In genomic region chr13:74452176-74452575, GRCh38 we compare ENCODE assay signal across 17 cellular contexts.
"Had no signal": no experiment of that assay in that cellular context is flagged by ENCODE, and none has a peak within 500 bp of the region (broad histone marks: within the 10 kb centered on the region; RNA-seq: fewer than 3 reads in every experiment).

No MANE protein-coding gene starts in this region.

- H3K27ac ChIP-seq: cardiac muscle cell, parathyroid adenoma, sigmoid colon, thoracic aorta had no signal

- H3K9me3 Mint-ChIP-seq: activated CD4-positive, alpha-beta T cell treated with anti-CD3 and anti-CD28 coated beads, Interleukin-2, amount 10 ng/mL, durations not matched to agents 7 days and 5 days had no signal

- DNase-seq: activated B cell treated with CpG ODN at 0.5 μM for 24 hours; activated CD4-positive, alpha-beta T cell treated with anti-CD3 and anti-CD28 coated beads, Interleukin-2, amount 10 ng/mL, durations not matched to agents 7 days and 5 days; activated CD8-positive, alpha-beta memory T cell treated with anti-CD3 and anti-CD28 coated beads, Interleukin-2, amount 50 U/mL, for 48 hours; activated gamma-delta T cell; activated naive CD8-positive, alpha-beta T cell treated with anti-CD3 and anti-CD28 coated beads for 36 hours; activated T-cell treated with anti-CD3 and anti-CD28 coated beads, Interleukin-2, amount 50 U/mL, for 72 hours; aorta; islet precursor cell; naive B cell; sigmoid colon; stimulated activated CD4-positive, alpha-beta T cell treated with anti-CD3 and anti-CD28 coated beads, Interleukin-12 subunit alpha, Interleukin-12 subunit beta, amount 100 ng/mL, for 4 hours; stimulated activated CD4-positive, alpha-beta T cell treated with anti-CD3 and anti-CD28 coated beads, Interleukin-2, amount 100 ng/mL, for 24 hours; T-helper 17 cell had no signal

- H3K27ac Mint-ChIP-seq: activated B cell treated with CpG ODN at 0.5 μM for 24 hours; activated CD4-positive, alpha-beta T cell treated with anti-CD3 and anti-CD28 coated beads, Interleukin-2, amount 10 ng/mL, durations not matched to agents 7 days and 5 days; activated naive CD8-positive, alpha-beta T cell treated with anti-CD3 and anti-CD28 coated beads for 36 hours; activated T-cell treated with anti-CD3 and anti-CD28 coated beads, Interleukin-2, amount 50 U/mL, for 72 hours; naive B cell; T-helper 17 cell had no signal

- H3K9me3 ChIP-seq: sigmoid colon, thoracic aorta had no signal

- H3K4me3 ChIP-seq: cardiac muscle cell, coronary artery, sigmoid colon, thoracic aorta had no signal

- H3K36me3 ChIP-seq: cardiac muscle cell, sigmoid colon, thoracic aorta had no signal

- H3K9ac ChIP-seq: parathyroid adenoma had no signal

- H3K27me3 ChIP-seq: cardiac muscle cell, sigmoid colon had no signal

- H3K4me1 ChIP-seq: parathyroid adenoma, sigmoid colon had no signal

- H3K4me1 Mint-ChIP-seq: activated CD4-positive, alpha-beta T cell treated with anti-CD3 and anti-CD28 coated beads, Interleukin-2, amount 10 ng/mL, durations not matched to agents 7 days and 5 days; naive B cell; T-helper 17 cell had no signal

- H3K4me3 Mint-ChIP-seq: activated B cell treated with CpG ODN at 0.5 μM for 24 hours; activated CD4-positive, alpha-beta T cell treated with anti-CD3 and anti-CD28 coated beads, Interleukin-2, amount 10 ng/mL, durations not matched to agents 7 days and 5 days; activated naive CD8-positive, alpha-beta T cell treated with anti-CD3 and anti-CD28 coated beads for 36 hours; activated T-cell treated with anti-CD3 and anti-CD28 coated beads, Interleukin-2, amount 50 U/mL, for 72 hours; naive B cell; T-helper 17 cell had no signal
